ENCODE assay signal across 11 cellular contexts in genomic region chr7:158284121-158284520, GRCh38.
"Had no signal": no experiment of that assay in that cellular context is flagged by ENCODE, and none has a peak within 500 bp of the region (broad histone marks: within the 10 kb centered on the region; RNA-seq: fewer than 3 reads in every experiment).

No MANE protein-coding gene starts in this region.

- H3K4me3 ChIP-seq: cardiac muscle cell, testis had no signal

- H3K4me1 ChIP-seq: testis had no signal

- H3K36me3 ChIP-seq: cardiac muscle cell had no signal

- H3K27me3 Mint-ChIP-seq: stimulated activated naive CD8-positive, alpha-beta T cell treated with anti-CD3 and anti-CD28 coated beads, Interleukin-15, Interleukin-2, amounts not matched to agents 100 ng/mL and 50 ng/mL, for 24 hours; T-helper 17 cell had no signal

- H3K4me3 Mint-ChIP-seq: nephron progenitor cell; stimulated activated naive CD8-positive, alpha-beta T cell treated with anti-CD3 and anti-CD28 coated beads, Interleukin-15, Interleukin-2, amounts not matched to agents 100 ng/mL and 50 ng/mL, for 24 hours; T-helper 17 cell; WTC11 had no signal

- H3K9me3 ChIP-seq: testis had no signal

- H3K27ac Mint-ChIP-seq: stimulated activated naive CD8-positive, alpha-beta T cell treated with anti-CD3 and anti-CD28 coated beads, Interleukin-15, Interleukin-2, amounts not matched to agents 100 ng/mL and 50 ng/mL, for 24 hours; T-helper 17 cell; WTC11 had no signal

- ATAC-seq: left cardiac atrium, T-helper 17 cell, WTC11 had no signal

- DNase-seq: activated CD4-positive, alpha-beta T cell treated with anti-CD3 and anti-CD28 coated beads for 48 hours; activated naive CD4-positive, alpha-beta T cell treated with Interleukin-2 at 50 U/mL for 16 hours; activated T-cell treated with anti-CD3 and anti-CD28 coated beads, Interleukin-2, amount 50 U/mL, for 48 hours; left cardiac atrium; nephron progenitor cell; stimulated activated CD4-positive, alpha-beta T cell treated with anti-CD3 and anti-CD28 coated beads, Interleukin-4, amount 100 ng/mL, for 24 hours; T-helper 17 cell; testis had no signal

- H3K27ac ChIP-seq: cardiac muscle cell, testis had no signal

- H3K27me3 ChIP-seq: cardiac muscle cell, testis had no signal

- H3K4me1 Mint-ChIP-seq: T-helper 17 cell, WTC11 had no signal
